Comparison of ENCODE assay signal across 23 cellular contexts in genomic region chr5:151189151-151189550, GRCh38.
"Had no signal": no experiment of that assay in that cellular context is flagged by ENCODE, and none has a peak within 500 bp of the region (broad histone marks: within the 10 kb centered on the region; RNA-seq: fewer than 3 reads in every experiment).

No MANE protein-coding gene starts in this region.

- H3K27me3 ChIP-seq: breast epithelium had no signal

- H3K4me3 ChIP-seq: breast epithelium, SJSA1 had no signal

- H3K36me3 ChIP-seq: breast epithelium, SJSA1 had no signal

- ATAC-seq: activated naive CD4-positive, alpha-beta T cell treated with anti-CD3 and anti-CD28 coated beads, Interleukin-2, amount 50 U/mL, for 72 hours; activated T-cell treated with anti-CD3 and anti-CD28 coated beads, Interleukin-2, amount 50 U/mL, for 72 hours; PC-3; SK-N-SH treated with all-trans-retinoic acid at 6 μM for 48 hours; T-helper 17 cell had no signal

- H3K27me3 Mint-ChIP-seq: activated CD4-positive, alpha-beta memory T cell treated with anti-CD3 and anti-CD28 coated beads for 36 hours; activated CD4-positive, alpha-beta T cell treated with anti-CD3 and anti-CD28 coated beads, Interleukin-2, amount 10 ng/mL, durations not matched to agents 7 days and 5 days; T-helper 17 cell had no signal

- H3K27ac Mint-ChIP-seq: activated CD4-positive, alpha-beta memory T cell treated with anti-CD3 and anti-CD28 coated beads for 36 hours; activated CD4-positive, alpha-beta T cell treated with anti-CD3 and anti-CD28 coated beads, Interleukin-2, amount 10 ng/mL, durations not matched to agents 7 days and 5 days; activated T-cell treated with anti-CD3 and anti-CD28 coated beads, Interleukin-2, amount 50 U/mL, for 72 hours; T-helper 17 cell had no signal

- H3K9me3 ChIP-seq: breast epithelium had no signal

- H3K4me3 Mint-ChIP-seq: activated CD4-positive, alpha-beta memory T cell treated with anti-CD3 and anti-CD28 coated beads for 36 hours; activated CD4-positive, alpha-beta T cell treated with anti-CD3 and anti-CD28 coated beads, Interleukin-2, amount 10 ng/mL, durations not matched to agents 7 days and 5 days; activated T-cell treated with anti-CD3 and anti-CD28 coated beads, Interleukin-2, amount 50 U/mL, for 72 hours; T-helper 17 cell had no signal

- DNase-seq: activated CD4-positive, alpha-beta memory T cell treated with anti-CD3 and anti-CD28 coated beads for 36 hours; activated CD4-positive, alpha-beta T cell treated with anti-CD3 and anti-CD28 coated beads, Interleukin-2, amount 10 ng/mL, durations not matched to agents 7 days and 5 days; activated CD4-positive, CD25-positive, alpha-beta regulatory T cell; activated CD8-positive, alpha-beta memory T cell treated with anti-CD3 and anti-CD28 coated beads, Interleukin-2, amount 50 U/mL, for 4 hours; activated T-cell treated with anti-CD3 and anti-CD28 coated beads, Interleukin-2, amount 50 U/mL, for 72 hours; aorta; caudate nucleus; cortex of kidney; MM.1S; NCI-H1105; NCI-H1436; NCI-H187; NCI-H2081; NCI-H446; NCI-H524; PC-3; SHP77; T-helper 17 cell; T-helper 9 cell had no signal

- H3K27ac ChIP-seq: breast epithelium, SJSA1 had no signal
